1 cellular context compared by ENCODE assay signal in the genomic region with DNA sequence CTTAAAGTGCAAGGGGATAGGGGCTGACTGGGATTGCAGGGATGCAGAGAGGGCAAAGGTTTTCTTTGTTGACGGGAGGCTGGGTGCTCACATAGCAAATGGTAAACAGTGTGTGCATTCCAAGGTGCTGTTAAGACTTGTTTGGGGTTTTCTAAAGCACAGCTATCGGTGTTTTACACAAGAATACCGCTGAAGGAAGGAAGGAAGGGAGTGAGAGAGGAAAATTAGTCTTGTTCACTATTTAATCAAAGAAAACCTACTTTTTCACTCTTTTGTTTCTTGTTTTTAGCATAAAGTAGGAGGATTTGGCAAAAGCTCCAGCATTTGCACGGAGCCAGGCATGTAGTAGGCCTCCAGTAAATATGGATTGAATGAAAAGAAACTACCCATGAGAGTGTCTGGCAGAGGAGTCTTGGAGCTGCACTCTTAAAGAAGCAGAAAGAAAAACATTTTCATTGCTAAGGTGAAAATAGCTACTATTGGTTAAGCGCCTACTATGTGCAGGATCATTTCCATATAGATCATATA.
A peak's percentile ranks its signal among the peaks of the same experiment; 100 is the strongest.
TF ChIP-seq lines count a peak whose summit lies in the region.

No MANE protein-coding gene starts in this region.

TF ChIP-seq in H1, 55 proteins besides CTCF, POLR2A, EP300 and RAD21:
- peak; percentile 5 for TF ChIP-seq NANOG (IDR thresholded peaks at IDR 0.05; ENCODE audit: insufficient read depth, low read depth, low read length, poor library complexity, severe bottlenecking)
- TF ChIP-seq, protein P1, sequence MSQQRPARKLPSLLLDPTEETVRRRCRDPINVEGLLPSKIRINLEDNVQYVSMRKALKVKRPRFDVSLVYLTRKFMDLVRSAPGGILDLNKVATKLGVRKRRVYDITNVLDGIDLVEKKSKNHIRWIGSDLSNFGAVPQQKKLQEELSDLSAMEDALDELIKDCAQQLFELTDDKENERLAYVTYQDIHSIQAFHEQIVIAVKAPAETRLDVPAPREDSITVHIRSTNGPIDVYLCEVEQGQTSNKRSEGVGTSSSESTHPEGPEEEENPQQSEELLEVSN (IDR thresholded peaks at IDR 0.05): no peak
- TF ChIP-seq JUN (IDR thresholded peaks at IDR 0.05; ENCODE audit: low read depth, low read length): no peak
- TF ChIP-seq MAFK (IDR thresholded peaks at IDR 0.05; ENCODE audit: low read depth, low read length): no peak
- no peak for TF ChIP-seq POLR2AphosphoS5 (IDR thresholded peaks at IDR 0.05; ENCODE audit: low read depth, low read length)
- TF ChIP-seq SIRT6 (IDR thresholded peaks at IDR 0.05; ENCODE audit: low read length): no peak
- no peak for TF ChIP-seq FOSL1 (IDR thresholded peaks at IDR 0.05; ENCODE audit: insufficient read depth, low read depth, low read length)
- TF ChIP-seq, protein P2, sequence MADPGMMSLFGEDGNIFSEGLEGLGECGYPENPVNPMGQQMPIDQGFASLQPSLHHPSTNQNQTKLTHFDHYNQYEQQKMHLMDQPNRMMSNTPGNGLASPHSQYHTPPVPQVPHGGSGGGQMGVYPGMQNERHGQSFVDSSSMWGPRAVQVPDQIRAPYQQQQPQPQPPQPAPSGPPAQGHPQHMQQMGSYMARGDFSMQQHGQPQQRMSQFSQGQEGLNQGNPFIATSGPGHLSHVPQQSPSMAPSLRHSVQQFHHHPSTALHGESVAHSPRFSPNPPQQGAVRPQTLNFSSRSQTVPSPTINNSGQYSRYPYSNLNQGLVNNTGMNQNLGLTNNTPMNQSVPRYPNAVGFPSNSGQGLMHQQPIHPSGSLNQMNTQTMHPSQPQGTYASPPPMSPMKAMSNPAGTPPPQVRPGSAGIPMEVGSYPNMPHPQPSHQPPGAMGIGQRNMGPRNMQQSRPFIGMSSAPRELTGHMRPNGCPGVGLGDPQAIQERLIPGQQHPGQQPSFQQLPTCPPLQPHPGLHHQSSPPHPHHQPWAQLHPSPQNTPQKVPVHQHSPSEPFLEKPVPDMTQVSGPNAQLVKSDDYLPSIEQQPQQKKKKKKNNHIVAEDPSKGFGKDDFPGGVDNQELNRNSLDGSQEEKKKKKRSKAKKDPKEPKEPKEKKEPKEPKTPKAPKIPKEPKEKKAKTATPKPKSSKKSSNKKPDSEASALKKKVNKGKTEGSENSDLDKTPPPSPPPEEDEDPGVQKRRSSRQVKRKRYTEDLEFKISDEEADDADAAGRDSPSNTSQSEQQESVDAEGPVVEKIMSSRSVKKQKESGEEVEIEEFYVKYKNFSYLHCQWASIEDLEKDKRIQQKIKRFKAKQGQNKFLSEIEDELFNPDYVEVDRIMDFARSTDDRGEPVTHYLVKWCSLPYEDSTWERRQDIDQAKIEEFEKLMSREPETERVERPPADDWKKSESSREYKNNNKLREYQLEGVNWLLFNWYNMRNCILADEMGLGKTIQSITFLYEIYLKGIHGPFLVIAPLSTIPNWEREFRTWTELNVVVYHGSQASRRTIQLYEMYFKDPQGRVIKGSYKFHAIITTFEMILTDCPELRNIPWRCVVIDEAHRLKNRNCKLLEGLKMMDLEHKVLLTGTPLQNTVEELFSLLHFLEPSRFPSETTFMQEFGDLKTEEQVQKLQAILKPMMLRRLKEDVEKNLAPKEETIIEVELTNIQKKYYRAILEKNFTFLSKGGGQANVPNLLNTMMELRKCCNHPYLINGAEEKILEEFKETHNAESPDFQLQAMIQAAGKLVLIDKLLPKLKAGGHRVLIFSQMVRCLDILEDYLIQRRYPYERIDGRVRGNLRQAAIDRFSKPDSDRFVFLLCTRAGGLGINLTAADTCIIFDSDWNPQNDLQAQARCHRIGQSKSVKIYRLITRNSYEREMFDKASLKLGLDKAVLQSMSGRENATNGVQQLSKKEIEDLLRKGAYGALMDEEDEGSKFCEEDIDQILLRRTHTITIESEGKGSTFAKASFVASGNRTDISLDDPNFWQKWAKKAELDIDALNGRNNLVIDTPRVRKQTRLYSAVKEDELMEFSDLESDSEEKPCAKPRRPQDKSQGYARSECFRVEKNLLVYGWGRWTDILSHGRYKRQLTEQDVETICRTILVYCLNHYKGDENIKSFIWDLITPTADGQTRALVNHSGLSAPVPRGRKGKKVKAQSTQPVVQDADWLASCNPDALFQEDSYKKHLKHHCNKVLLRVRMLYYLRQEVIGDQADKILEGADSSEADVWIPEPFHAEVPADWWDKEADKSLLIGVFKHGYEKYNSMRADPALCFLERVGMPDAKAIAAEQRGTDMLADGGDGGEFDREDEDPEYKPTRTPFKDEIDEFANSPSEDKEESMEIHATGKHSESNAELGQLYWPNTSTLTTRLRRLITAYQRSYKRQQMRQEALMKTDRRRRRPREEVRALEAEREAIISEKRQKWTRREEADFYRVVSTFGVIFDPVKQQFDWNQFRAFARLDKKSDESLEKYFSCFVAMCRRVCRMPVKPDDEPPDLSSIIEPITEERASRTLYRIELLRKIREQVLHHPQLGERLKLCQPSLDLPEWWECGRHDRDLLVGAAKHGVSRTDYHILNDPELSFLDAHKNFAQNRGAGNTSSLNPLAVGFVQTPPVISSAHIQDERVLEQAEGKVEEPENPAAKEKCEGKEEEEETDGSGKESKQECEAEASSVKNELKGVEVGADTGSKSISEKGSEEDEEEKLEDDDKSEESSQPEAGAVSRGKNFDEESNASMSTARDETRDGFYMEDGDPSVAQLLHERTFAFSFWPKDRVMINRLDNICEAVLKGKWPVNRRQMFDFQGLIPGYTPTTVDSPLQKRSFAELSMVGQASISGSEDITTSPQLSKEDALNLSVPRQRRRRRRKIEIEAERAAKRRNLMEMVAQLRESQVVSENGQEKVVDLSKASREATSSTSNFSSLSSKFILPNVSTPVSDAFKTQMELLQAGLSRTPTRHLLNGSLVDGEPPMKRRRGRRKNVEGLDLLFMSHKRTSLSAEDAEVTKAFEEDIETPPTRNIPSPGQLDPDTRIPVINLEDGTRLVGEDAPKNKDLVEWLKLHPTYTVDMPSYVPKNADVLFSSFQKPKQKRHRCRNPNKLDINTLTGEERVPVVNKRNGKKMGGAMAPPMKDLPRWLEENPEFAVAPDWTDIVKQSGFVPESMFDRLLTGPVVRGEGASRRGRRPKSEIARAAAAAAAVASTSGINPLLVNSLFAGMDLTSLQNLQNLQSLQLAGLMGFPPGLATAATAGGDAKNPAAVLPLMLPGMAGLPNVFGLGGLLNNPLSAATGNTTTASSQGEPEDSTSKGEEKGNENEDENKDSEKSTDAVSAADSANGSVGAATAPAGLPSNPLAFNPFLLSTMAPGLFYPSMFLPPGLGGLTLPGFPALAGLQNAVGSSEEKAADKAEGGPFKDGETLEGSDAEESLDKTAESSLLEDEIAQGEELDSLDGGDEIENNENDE (IDR thresholded peaks at IDR 0.05; ENCODE audit: insufficient replicate concordance, low read length): no peak
- TF ChIP-seq, protein P3, sequence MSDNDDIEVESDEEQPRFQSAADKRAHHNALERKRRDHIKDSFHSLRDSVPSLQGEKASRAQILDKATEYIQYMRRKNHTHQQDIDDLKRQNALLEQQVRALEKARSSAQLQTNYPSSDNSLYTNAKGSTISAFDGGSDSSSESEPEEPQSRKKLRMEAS (IDR thresholded peaks at IDR 0.05): no peak
- no peak for TF ChIP-seq NRF1 (IDR thresholded peaks at IDR 0.05; ENCODE audit: low read depth, low read length)
- TF ChIP-seq JUND (IDR thresholded peaks at IDR 0.05; ENCODE audit: low read length): no peak
- TF ChIP-seq TCF12 (IDR thresholded peaks at IDR 0.05; ENCODE audit: low read depth, low read length): no peak
- TF ChIP-seq RFX5 (IDR thresholded peaks at IDR 0.05; ENCODE audit: borderline replicate concordance, low read depth, low read length): no peak
- TF ChIP-seq ASH2L (IDR thresholded peaks at IDR 0.05; ENCODE audit: low read length): peak; percentile 71
- TF ChIP-seq SUZ12 (IDR thresholded peaks at IDR 0.05; ENCODE audit: low read length): no peak
- no peak for TF ChIP-seq TBP (IDR thresholded peaks at IDR 0.05; ENCODE audit: low read depth, low read length)
- TF ChIP-seq CREB1 (IDR thresholded peaks at IDR 0.05): no peak
- TF ChIP-seq POU5F1 (IDR thresholded peaks at IDR 0.05; ENCODE audit: low read depth, low read length): no peak
- TF ChIP-seq PHF8 (conservative IDR thresholded peaks at IDR 0.05; ENCODE audit: low read depth, low read length): no peak
- no peak for TF ChIP-seq YY1 (IDR thresholded peaks at IDR 0.05; ENCODE audit: low read depth, low read length)
- no peak for TF ChIP-seq RXRA (IDR thresholded peaks at IDR 0.05; ENCODE audit: insufficient read depth, low read depth, low read length)
- no peak for TF ChIP-seq SP4 (IDR thresholded peaks at IDR 0.05; ENCODE audit: low read length)
- TF ChIP-seq TAF1 (IDR thresholded peaks at IDR 0.05; ENCODE audit: low read depth, low read length): peak; percentile 38; the same call in 1 of the 2 replicates
- no peak for TF ChIP-seq SAP30 (IDR thresholded peaks at IDR 0.05; ENCODE audit: insufficient read depth, insufficient replicate concordance, low read length)
- TF ChIP-seq KDM4A (IDR thresholded peaks at IDR 0.05; ENCODE audit: low read depth, low read length, severe bottlenecking): no peak
- no peak for TF ChIP-seq CEBPB (IDR thresholded peaks at IDR 0.05; ENCODE audit: low read depth, low read length)
- TF ChIP-seq SIX5 (IDR thresholded peaks at IDR 0.05; ENCODE audit: low read depth, low read length): no peak
- no peak for TF ChIP-seq HDAC2 (IDR thresholded peaks at IDR 0.05; ENCODE audit: borderline replicate concordance in 1 of 2, low read depth in 2 of 2, low read length in 2 of 2)
- no peak for TF ChIP-seq RBBP5 (IDR thresholded peaks at IDR 0.05; ENCODE audit: borderline replicate concordance, low read depth, low read length)
- 0 out of 2 replicates have a peak, but pooled peaks have one; percentile 49 for TF ChIP-seq SP1 (IDR thresholded peaks at IDR 0.05; ENCODE audit: low read depth, low read length)
- TF ChIP-seq SP2 (IDR thresholded peaks at IDR 0.05; ENCODE audit: low read length): no peak
- peak; percentile 90 for TF ChIP-seq TEAD4 (IDR thresholded peaks at IDR 0.05; ENCODE audit: low read depth, low read length)
- TF ChIP-seq CHD1 (IDR thresholded peaks at IDR 0.05; ENCODE audit: low read depth, low read length): no peak
- no peak for TF ChIP-seq BCL11A (IDR thresholded peaks at IDR 0.05; ENCODE audit: low read depth in 2 of 2, low read length in 2 of 2)
- TF ChIP-seq EZH2 (IDR thresholded peaks at IDR 0.05; ENCODE audit: low read depth, low read length, severe bottlenecking): no peak
- no peak for TF ChIP-seq KDM1A (IDR thresholded peaks at IDR 0.05; ENCODE audit: borderline replicate concordance, low read length)
- TF ChIP-seq SRF (IDR thresholded peaks at IDR 0.05; ENCODE audit: low read depth, low read length): no peak
- TF ChIP-seq, protein P4, sequence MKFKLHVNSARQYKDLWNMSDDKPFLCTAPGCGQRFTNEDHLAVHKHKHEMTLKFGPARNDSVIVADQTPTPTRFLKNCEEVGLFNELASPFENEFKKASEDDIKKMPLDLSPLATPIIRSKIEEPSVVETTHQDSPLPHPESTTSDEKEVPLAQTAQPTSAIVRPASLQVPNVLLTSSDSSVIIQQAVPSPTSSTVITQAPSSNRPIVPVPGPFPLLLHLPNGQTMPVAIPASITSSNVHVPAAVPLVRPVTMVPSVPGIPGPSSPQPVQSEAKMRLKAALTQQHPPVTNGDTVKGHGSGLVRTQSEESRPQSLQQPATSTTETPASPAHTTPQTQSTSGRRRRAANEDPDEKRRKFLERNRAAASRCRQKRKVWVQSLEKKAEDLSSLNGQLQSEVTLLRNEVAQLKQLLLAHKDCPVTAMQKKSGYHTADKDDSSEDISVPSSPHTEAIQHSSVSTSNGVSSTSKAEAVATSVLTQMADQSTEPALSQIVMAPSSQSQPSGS (IDR thresholded peaks at IDR 0.05; ENCODE audit: low read length): no peak
- no peak for TF ChIP-seq CBX8 (IDR thresholded peaks at IDR 0.05; ENCODE audit: borderline replicate concordance, low read depth, low read length)
- no peak for TF ChIP-seq HDAC6 (IDR thresholded peaks at IDR 0.05; ENCODE audit: low read depth, low read length)
- TF ChIP-seq BACH1 (IDR thresholded peaks at IDR 0.05; ENCODE audit: low read length): no peak
